1 cellular context compared by ENCODE assay signal in genomic region chr3:32571192-32571485, GRCh38.
TF ChIP-seq lines count a peak whose summit lies in the region.

No MANE protein-coding gene starts in this region.

TF ChIP-seq in K562, 482 proteins besides CTCF, POLR2A, EP300 and RAD21 (continued from another document and continues in another):
- TF ChIP-seq RNF219 (CRISPR knock-in tag; IDR thresholded peaks at IDR 0.05) (no peak), POLR2B (IDR thresholded peaks at IDR 0.05; ENCODE audit: low read depth, partially characterized antibody) (no peak), GATAD2A (IDR thresholded peaks at IDR 0.05) (peak; percentile 16; the same call in 1 of the 2 replicates), POLR3G (IDR thresholded peaks at IDR 0.05; ENCODE audit: extremely low read depth, insufficient read length, insufficient replicate concordance) (no peak), MTA3 (IDR thresholded peaks at IDR 0.05; ENCODE audit: borderline replicate concordance) (no peak; the same call in 1 of the 2 replicates), E2F4 (CRISPR knock-in tag; IDR thresholded peaks at IDR 0.05; ENCODE audit: low read depth) (0 out of 2 replicates have a peak, but pooled peaks have one; percentile 45), SRF (CRISPR knock-in tag; IDR thresholded peaks at IDR 0.05) (0 out of 4 replicates have a peak, but pooled peaks of 1 of the 2 experiments have one; percentile 10), ZNF512 (tag; IDR thresholded peaks at IDR 0.05) (no peak), SFPQ (IDR thresholded peaks at IDR 0.05; ENCODE audit: low read depth, low read length) (no peak), FOXP4 (CRISPR knock-in tag; IDR thresholded peaks at IDR 0.05; ENCODE audit: borderline replicate concordance) (0 out of 2 replicates have a peak, but pooled peaks have one; percentile 43), ZNF583 (CRISPR knock-in tag; IDR thresholded peaks at IDR 0.05) (0 out of 2 replicates have a peak, but pooled peaks have one; percentile 19), KLF13 (tag; IDR thresholded peaks at IDR 0.05; ENCODE audit: borderline replicate concordance, low read depth) (no peak), PRDM10 (IDR thresholded peaks at IDR 0.05; ENCODE audit: partially characterized antibody) (peak; percentile 58), ZBTB11 (CRISPR knock-in tag; IDR thresholded peaks at IDR 0.05) (0 out of 6 replicates have a peak, but pooled peaks of 1 of the 3 experiments have one; percentile 4), TOE1 (IDR thresholded peaks at IDR 0.05; ENCODE audit: borderline replicate concordance) (peak; percentile 26; the same call in 1 of the 2 replicates), TOE1 (CRISPR knock-in tag; IDR thresholded peaks at IDR 0.05; ENCODE audit: borderline replicate concordance, low read depth) (no peak), MAZ (CRISPR knock-in tag; conservative IDR thresholded peaks at IDR 0.05 in 1 of 2, IDR thresholded peaks at IDR 0.05 in 1 of 2) (peak in 1 of 2 experiments; percentile 7; a peak in 1 of 4 replicates), ZBTB17 (CRISPR knock-in tag; IDR thresholded peaks at IDR 0.05) (no peak), ZBTB9 (CRISPR knock-in tag; IDR thresholded peaks at IDR 0.05) (0 out of 2 replicates have a peak, but pooled peaks have one; percentile 8), TAF1 (IDR thresholded peaks at IDR 0.05; ENCODE audit: control insufficient read depth, extremely low read depth, insufficient read depth, low read length, severe bottlenecking) (no peak), PHB (CRISPR knock-in tag; IDR thresholded peaks at IDR 0.05) (no peak)
